In the genomic region with DNA sequence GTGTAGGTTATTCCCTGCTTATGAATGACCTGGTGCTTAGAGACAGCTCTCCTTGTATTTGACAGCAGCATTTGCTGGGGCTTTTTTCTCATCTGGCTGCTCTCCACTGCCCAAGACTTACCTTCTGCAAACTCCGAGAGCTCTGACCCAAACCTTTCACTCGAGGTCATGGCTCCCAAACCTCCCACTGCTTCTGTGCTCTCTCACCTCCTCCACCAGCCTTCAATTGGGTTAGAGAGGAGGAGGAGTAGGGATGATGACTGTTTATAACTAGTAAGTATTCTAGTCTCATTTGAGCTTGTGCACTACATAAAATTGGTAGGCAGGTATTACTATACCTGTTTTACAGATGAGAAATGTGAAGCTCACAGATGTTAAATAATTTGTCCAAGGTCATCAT, we compare ENCODE assay signal across 1 cellular context.
TF ChIP-seq lines count a peak whose summit lies in the region.

No MANE protein-coding gene starts in this region.

TF ChIP-seq in IMR-90, 13 proteins besides CTCF, POLR2A, EP300 and RAD21:
- TF ChIP-seq RFX5 (IDR thresholded peaks at IDR 0.05; ENCODE audit: low read depth, low read length) (no peak), CHD1 (IDR thresholded peaks at IDR 0.05; ENCODE audit: low read depth, low read length) (no peak), BHLHE40 (IDR thresholded peaks at IDR 0.05; ENCODE audit: low read depth, low read length) (no peak), MAFK (IDR thresholded peaks at IDR 0.05; ENCODE audit: low read depth, low read length) (no peak), RCOR1 (IDR thresholded peaks at IDR 0.05; ENCODE audit: insufficient replicate concordance, low read length) (no peak), CEBPB (IDR thresholded peaks at IDR 0.05; ENCODE audit: low read depth, low read length) (no peak), MAZ (IDR thresholded peaks at IDR 0.05; ENCODE audit: borderline replicate concordance, low read depth, low read length) (no peak), NFE2L2 (IDR thresholded peaks at IDR 0.05; ENCODE audit: low read depth, low read length) (no peak), MXI1 (IDR thresholded peaks at IDR 0.05; ENCODE audit: borderline replicate concordance, low read depth, low read length) (no peak), SMC3 (IDR thresholded peaks at IDR 0.05; ENCODE audit: low read depth, low read length) (no peak), FOS (IDR thresholded peaks at IDR 0.05; ENCODE audit: low read depth, low read length) (no peak)
- TF ChIP-seq, protein P1, sequence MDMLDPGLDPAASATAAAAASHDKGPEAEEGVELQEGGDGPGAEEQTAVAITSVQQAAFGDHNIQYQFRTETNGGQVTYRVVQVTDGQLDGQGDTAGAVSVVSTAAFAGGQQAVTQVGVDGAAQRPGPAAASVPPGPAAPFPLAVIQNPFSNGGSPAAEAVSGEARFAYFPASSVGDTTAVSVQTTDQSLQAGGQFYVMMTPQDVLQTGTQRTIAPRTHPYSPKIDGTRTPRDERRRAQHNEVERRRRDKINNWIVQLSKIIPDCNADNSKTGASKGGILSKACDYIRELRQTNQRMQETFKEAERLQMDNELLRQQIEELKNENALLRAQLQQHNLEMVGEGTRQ (IDR thresholded peaks at IDR 0.05; ENCODE audit: low read depth, low read length) = no peak
- TF ChIP-seq, protein P2, sequence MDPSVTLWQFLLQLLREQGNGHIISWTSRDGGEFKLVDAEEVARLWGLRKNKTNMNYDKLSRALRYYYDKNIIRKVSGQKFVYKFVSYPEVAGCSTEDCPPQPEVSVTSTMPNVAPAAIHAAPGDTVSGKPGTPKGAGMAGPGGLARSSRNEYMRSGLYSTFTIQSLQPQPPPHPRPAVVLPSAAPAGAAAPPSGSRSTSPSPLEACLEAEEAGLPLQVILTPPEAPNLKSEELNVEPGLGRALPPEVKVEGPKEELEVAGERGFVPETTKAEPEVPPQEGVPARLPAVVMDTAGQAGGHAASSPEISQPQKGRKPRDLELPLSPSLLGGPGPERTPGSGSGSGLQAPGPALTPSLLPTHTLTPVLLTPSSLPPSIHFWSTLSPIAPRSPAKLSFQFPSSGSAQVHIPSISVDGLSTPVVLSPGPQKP (IDR thresholded peaks at IDR 0.05; ENCODE audit: borderline replicate concordance, low read depth, low read length) = no peak
